ENCODE assay signal across 8 cellular contexts in genomic region chr10:80945267-80945880, GRCh38.
DNase-seq lines count a peak whose midpoint lies in the region; ATAC-seq and TF ChIP-seq lines count a peak whose summit lies in the region.

No MANE protein-coding gene starts in this region.

- H3K9ac ChIP-seq in neural progenitor cell: no peak overlapping the region

- no peak overlapping the region for H3K4me3 ChIP-seq in neural progenitor cell
- no peak overlapping the region for H3K4me3 ChIP-seq in foreskin fibroblast (ENCODE audit: low read depth in 1 of 2, low read length in 2 of 2)

- no peaks in the 10 kb centered on the region for H3K36me3 ChIP-seq in neural progenitor cell

- POLR2A ChIA-PET in activated CD8-positive, alpha-beta T cell treated with anti-CD3 and anti-CD28 coated beads, Interleukin-2, amount 10 ng/mL, durations not matched to agents 7 days and 5 days (lab: Charles Lee): no interaction called here

- peaks cover 11% of the 10 kb centered on the region for H3K4me1 Mint-ChIP-seq in neural progenitor cell
- H3K4me1 Mint-ChIP-seq in activated CD8-positive, alpha-beta T cell treated with anti-CD3 and anti-CD28 coated beads, Interleukin-2, amount 10 ng/mL, durations not matched to agents 7 days and 5 days (ENCODE audit: low read depth): no peaks in the 10 kb centered on the region

- H3K79me2 ChIP-seq in neural progenitor cell (ENCODE audit: low read depth): no peaks in the 10 kb centered on the region

- DNase-seq in T47D (ENCODE audit: low read depth in 1 of 2, low spot score in 1 of 2) (peak; percentile 45 to 90), neural progenitor cell (ENCODE audit: low spot score) (peak; percentile 68), foreskin fibroblast (no peak), EL (no peak)
- DNase-seq in activated CD8-positive, alpha-beta T cell treated with anti-CD3 and anti-CD28 coated beads, Interleukin-2, amount 10 ng/mL, durations not matched to agents 7 days and 5 days: no peak

- no peaks in the 10 kb centered on the region for H3K4me1 ChIP-seq in neural progenitor cell

- no peak overlapping the region for H3K27ac ChIP-seq in neural progenitor cell

- peak; percentile 87 for ATAC-seq in GM18909 (IDR thresholded peaks at IDR 0.05; ENCODE audit: poor library complexity, unreplicated experiment)
- peak; percentile 69 for ATAC-seq in HG03342 (IDR thresholded peaks at IDR 0.05; ENCODE audit: unreplicated experiment)
- no peak for ATAC-seq in activated CD8-positive, alpha-beta T cell treated with anti-CD3 and anti-CD28 coated beads, Interleukin-2, amount 10 ng/mL, durations not matched to agents 7 days and 5 days
- ATAC-seq in GM21619 (IDR thresholded peaks at IDR 0.05; ENCODE audit: unreplicated experiment): no peak

- TF ChIP-seq CTCF in neural progenitor cell (IDR thresholded peaks at IDR 0.05) (peak; percentile 74), foreskin fibroblast (IDR thresholded peaks at IDR 0.05; ENCODE audit: low read depth, low read length) (no peak)

- in situ Hi-C loops in T47D (cut with HindIII; ENCODE audit: low pct_unique_long_range_greater_than_20kb, low sequenced_read_pairs): no loop called here

- H3K4me2 ChIP-seq in neural progenitor cell: no peak overlapping the region

- CTCF ChIA-PET in activated CD8-positive, alpha-beta T cell treated with anti-CD3 and anti-CD28 coated beads, Interleukin-2, amount 10 ng/mL, durations not matched to agents 7 days and 5 days (lab: Charles Lee): no interaction called here

- H3F3A ChIP-seq in neural progenitor cell (ENCODE audit: low read depth): no peaks in the 10 kb centered on the region

- peak overlapping the region; percentile 77 for H2AFZ ChIP-seq in neural progenitor cell (replicated peaks)

- H3K9me3 ChIP-seq in neural progenitor cell (ENCODE audit: low read depth): no peaks in the 10 kb centered on the region

- no peaks in the 10 kb centered on the region for H4K20me1 ChIP-seq in neural progenitor cell (ENCODE audit: low read depth)

- no peaks in the 10 kb centered on the region for H3K36me3 Mint-ChIP-seq in neural progenitor cell
- no peaks in the 10 kb centered on the region for H3K36me3 Mint-ChIP-seq in activated CD8-positive, alpha-beta T cell treated with anti-CD3 and anti-CD28 coated beads, Interleukin-2, amount 10 ng/mL, durations not matched to agents 7 days and 5 days (ENCODE audit: low read depth)

- peaks cover 3% of the 10 kb centered on the region for H3K27me3 Mint-ChIP-seq in neural progenitor cell (ENCODE audit: insufficient read depth, low read depth)
- no peaks in the 10 kb centered on the region for H3K27me3 Mint-ChIP-seq in activated CD8-positive, alpha-beta T cell treated with anti-CD3 and anti-CD28 coated beads, Interleukin-2, amount 10 ng/mL, durations not matched to agents 7 days and 5 days (ENCODE audit: low read depth)

- no peaks in the 10 kb centered on the region for H3K9me3 Mint-ChIP-seq in neural progenitor cell
- no peaks in the 10 kb centered on the region for H3K9me3 Mint-ChIP-seq in activated CD8-positive, alpha-beta T cell treated with anti-CD3 and anti-CD28 coated beads, Interleukin-2, amount 10 ng/mL, durations not matched to agents 7 days and 5 days (ENCODE audit: insufficient read depth)

- no peaks in the 10 kb centered on the region for H3K27me3 ChIP-seq in neural progenitor cell

- no peak overlapping the region for H3K4me3 Mint-ChIP-seq in neural progenitor cell
- no peak overlapping the region for H3K4me3 Mint-ChIP-seq in activated CD8-positive, alpha-beta T cell treated with anti-CD3 and anti-CD28 coated beads, Interleukin-2, amount 10 ng/mL, durations not matched to agents 7 days and 5 days

- H3K27ac Mint-ChIP-seq in neural progenitor cell: peak overlapping the region; percentile 60
- no peak overlapping the region for H3K27ac Mint-ChIP-seq in activated CD8-positive, alpha-beta T cell treated with anti-CD3 and anti-CD28 coated beads, Interleukin-2, amount 10 ng/mL, durations not matched to agents 7 days and 5 days

Comparison
In these comparisons a context has a peak if more than half of its experiments do, and no peak if none do; other contexts are left out.
1. ATAC-seq: peak in GM18909 (single experiment) and HG03342 (single experiment); none in activated CD8-positive, alpha-beta T cell treated with anti-CD3 and anti-CD28 coated beads, Interleukin-2, amount 10 ng/mL, durations not matched to agents 7 days and 5 days (single experiment) and GM21619 (single experiment).
2. DNase-seq: peak in T47D (2 of 2) and neural progenitor cell (single experiment); none in activated CD8-positive, alpha-beta T cell treated with anti-CD3 and anti-CD28 coated beads, Interleukin-2, amount 10 ng/mL, durations not matched to agents 7 days and 5 days (single experiment), foreskin fibroblast (0 of 2) and EL (single experiment).